ENCODE assay signal across 22 cellular contexts in the genomic region with DNA sequence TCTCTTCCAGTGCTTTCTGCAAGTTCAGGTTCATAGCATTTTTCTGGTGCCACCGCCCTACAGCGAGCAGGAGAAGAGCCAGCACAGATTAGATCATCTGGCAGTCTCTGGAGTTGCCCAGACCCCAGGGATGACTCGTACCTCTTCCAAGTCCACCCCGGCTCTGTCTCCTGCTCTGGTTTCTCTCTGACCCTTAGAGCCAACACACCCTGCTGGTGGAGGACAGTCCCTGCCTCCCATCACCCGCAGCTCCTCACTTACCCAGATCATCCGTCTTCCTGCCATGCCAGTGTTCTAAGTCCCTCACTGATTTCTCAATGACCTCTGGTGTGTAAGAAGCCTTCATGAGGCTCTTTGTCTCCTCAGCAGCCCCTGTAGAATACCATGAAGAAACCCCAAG. TPM values are rescaled to one million over a fixed set of nuclear protein-coding genes. Genes with fewer than 3 reads are reported as not detected.
DNase-seq lines count a peak whose midpoint lies in the region; ATAC-seq and TF ChIP-seq lines count a peak whose summit lies in the region.
"Had no signal": no experiment of that assay in that cellular context is flagged by ENCODE, and none has a peak within 500 bp of the region (broad histone marks: within the 10 kb centered on the region; RNA-seq: fewer than 3 reads in every experiment).

No MANE protein-coding gene starts in this region.

- H2AFZ ChIP-seq in HCT116 (ENCODE audit: low read depth, low read length, poor library complexity, severe bottlenecking), result no peak overlapping the region

- DNase-seq in Calu3 (no peak), HCT116 (ENCODE audit: low read depth, low spot score) (no peak), endodermal cell (peak; percentile 67), islet precursor cell (peak; percentile 89), NCI-H2029 treated with DMSO at 0.1 percent for 48 hours (lab: John Stamatoyannopoulos, UW) (no peak), nephron progenitor cell (no peak), germinal center (ENCODE audit: low spot score) (no peak), NCI-H2227 treated with DMSO at 0.1 percent for 48 hours (lab: John Stamatoyannopoulos, UW) (no peak)
- DNase-seq: AML-193; CD8-positive, alpha-beta memory T cell; GF-D8; H7; Kasumi-1; NCI-H1417; NCI-H187; NCI-H2107; NCI-H524; NCI-H774; NK-92 treated with Interleukin-12 subunit alpha and Interleukin-12 subunit beta, amount 100 ng/mL, for 24 hours; Peyer's patch had no signal

- no peak overlapping the region for H3K4me2 ChIP-seq in HCT116 (ENCODE audit: low read length)

- intact Hi-C loops in Calu3 (cut with micrococcal nuclease; ENCODE audit: unreplicated experiment) (no loop called here), HCT116 (cut with micrococcal nuclease) (no loop called here)

- TF ChIP-seq RAD21 in HCT116 (IDR thresholded peaks at IDR 0.05; ENCODE audit: low read depth), result no peak

- peak; percentile 7 for TF ChIP-seq CTCF in Calu3 (IDR thresholded peaks at IDR 0.05; ENCODE audit: unreplicated experiment)
- TF ChIP-seq CTCF in HCT116 (IDR thresholded peaks at IDR 0.05 in 2 of 3, conservative IDR thresholded peaks at IDR 0.05 in 1 of 3; ENCODE audit: borderline replicate concordance in 1 of 3, insufficient read depth in 1 of 3, low read depth in 2 of 3, low read length in 2 of 3), result peak in 1 of 3 experiments; percentile 25; a peak in 2 of 6 replicates
- peak; percentile 58 for TF ChIP-seq CTCF in endodermal cell (conservative IDR thresholded peaks at IDR 0.05)
- TF ChIP-seq CTCF in nephron progenitor cell (IDR thresholded peaks at IDR 0.05), result no peak

- H3K27me3 Mint-ChIP-seq in Calu3 (ENCODE audit: unreplicated experiment), result peaks cover 82% of the 10 kb centered on the region
- peaks cover 38% of the 10 kb centered on the region for H3K27me3 Mint-ChIP-seq in endodermal cell (ENCODE audit: insufficient read depth)
- peaks cover 24% of the 10 kb centered on the region for H3K27me3 Mint-ChIP-seq in nephron progenitor cell (ENCODE audit: low read depth, poor library complexity)

- peak; percentile 64 for ATAC-seq in HCT116

- no peak overlapping the region for H3K9ac ChIP-seq in HCT116 (ENCODE audit: low read length)
- H3K9ac ChIP-seq in endodermal cell (ENCODE audit: extremely low read depth, low read length, poor library complexity, severe bottlenecking), result no peak overlapping the region

- H3K27me3 ChIP-seq in HCT116 (ENCODE audit: insufficient read depth, low read length), result no peaks in the 10 kb centered on the region
- H3K27me3 ChIP-seq in endodermal cell (ENCODE audit: control insufficient read depth, insufficient read depth, low read length, poor library complexity, severe bottlenecking), result peaks cover 24% of the 10 kb centered on the region
- H3K27me3 ChIP-seq: Peyer's patch had no signal

- H3K36me3 ChIP-seq in HCT116 (ENCODE audit: control insufficient read depth in 1 of 2, insufficient read depth in 2 of 2, low read length in 2 of 2), result no peaks in the 10 kb centered on the region
- no peaks in the 10 kb centered on the region for H3K36me3 ChIP-seq in endodermal cell (ENCODE audit: control insufficient read depth, insufficient read depth, low read length)
- H3K36me3 ChIP-seq: Peyer's patch had no signal

- no peaks in the 10 kb centered on the region for H3K4me1 Mint-ChIP-seq in Calu3 (ENCODE audit: low read depth, unreplicated experiment)
- H3K4me1 Mint-ChIP-seq in endodermal cell, result no peaks in the 10 kb centered on the region
- peaks cover 6% of the 10 kb centered on the region for H3K4me1 Mint-ChIP-seq in nephron progenitor cell
- H3K4me1 Mint-ChIP-seq: CD8-positive, alpha-beta memory T cell had no signal

- TF ChIP-seq POLR2A in HCT116 (IDR thresholded peaks at IDR 0.05; ENCODE audit: borderline replicate concordance, extremely low read depth, insufficient read depth, insufficient read length), result no peak

- H3K27ac Mint-ChIP-seq in Calu3 (ENCODE audit: unreplicated experiment) (no peak overlapping the region), endodermal cell (no peak overlapping the region), nephron progenitor cell (no peak overlapping the region)
- H3K27ac Mint-ChIP-seq: CD8-positive, alpha-beta memory T cell had no signal

- H3K4me3 Mint-ChIP-seq in Calu3 (ENCODE audit: low read depth, unreplicated experiment), result no peak overlapping the region
- H3K4me3 Mint-ChIP-seq in endodermal cell, result no peak overlapping the region
- H3K4me3 Mint-ChIP-seq in nephron progenitor cell, result no peak overlapping the region
- H3K4me3 Mint-ChIP-seq: CD8-positive, alpha-beta memory T cell had no signal

- RAD21 ChIA-PET in HCT116 (lab: Charles Lee; ENCODE audit: low non-redundant PET in 1 of 2, low total read pairs in 2 of 2, uncharacterized antibody in 2 of 2, unreplicated experiment in 2 of 2), result no interaction called here

- H3K9me3 ChIP-seq in HCT116 (ENCODE audit: control insufficient read depth in 1 of 2, insufficient read depth in 1 of 2, low read depth in 1 of 2, low read length in 2 of 2) (no peaks in the 10 kb centered on the region), endodermal cell (ENCODE audit: control insufficient read depth, low read length) (peaks cover 2% of the 10 kb centered on the region)

- no peaks in the 10 kb centered on the region for H4K20me1 ChIP-seq in HCT116 (ENCODE audit: insufficient read depth)

- CTCF ChIA-PET in Calu3 (lab: Charles Lee), result no interaction called here
- CTCF ChIA-PET in HCT116 (lab: Charles Lee), result interaction anchor here (0.6 to 1.9 kb wide), 2 partner anchors 13 to 155 kb away, joined by 3 to 5 read pairs; no protein-coding TSS in a partner anchor

- H3K4me1 ChIP-seq in HCT116 (ENCODE audit: control insufficient read depth in 1 of 2, insufficient read depth in 2 of 2, low read length in 2 of 2) (peaks cover 0 to 6% of the 10 kb centered on the region in 2 experiments; a peak in 1 of 4 replicates), endodermal cell (ENCODE audit: control insufficient read depth, insufficient read depth, low read length) (no peaks in the 10 kb centered on the region)
- H3K4me1 ChIP-seq: Peyer's patch had no signal

- POLR2A ChIA-PET in HCT116 (lab: Charles Lee), result no interaction called here

- BruUV-seq in Calu3 (replicated peaks; lab: Mats Ljungman, UMichigan) (no TSS peak), HCT116 (replicated peaks; lab: Mats Ljungman, UMichigan) (no TSS peak)

- H3K36me3 Mint-ChIP-seq in Calu3 (ENCODE audit: insufficient read depth, unreplicated experiment) (no peaks in the 10 kb centered on the region), endodermal cell (ENCODE audit: low read depth) (no peaks in the 10 kb centered on the region), nephron progenitor cell (ENCODE audit: low read depth) (no peaks in the 10 kb centered on the region)

- H3K27ac ChIP-seq in HCT116 (ENCODE audit: low read depth, low read length) (no peak overlapping the region), endodermal cell (ENCODE audit: low read depth, low read length) (no peak overlapping the region)
- H3K27ac ChIP-seq: C4-2B, HL-60, Peyer's patch had no signal

- WGBS in endodermal cell (ENCODE audit: insufficient coverage in 1 of 2, insufficient read length in 1 of 2), 2 experiments, result 57 to 64% methylated on average over 4 to 6 of the region's 6 CpGs

- H3K9me2 ChIP-seq in HCT116 (ENCODE audit: insufficient read depth), result no peaks in the 10 kb centered on the region

- H3K4me3 ChIP-seq in HCT116 (replicated peaks in 1 of 2; ENCODE audit: low read depth in 1 of 2, low read length in 2 of 2) (no peak overlapping the region), endodermal cell (ENCODE audit: low read length) (no peak overlapping the region)
- H3K4me3 ChIP-seq: Peyer's patch had no signal

- H3K9me3 Mint-ChIP-seq in Calu3 (ENCODE audit: low read depth, unreplicated experiment), result no peaks in the 10 kb centered on the region
- peaks cover 2% of the 10 kb centered on the region for H3K9me3 Mint-ChIP-seq in endodermal cell
- H3K9me3 Mint-ChIP-seq in nephron progenitor cell, result peaks cover 17% of the 10 kb centered on the region

- no peaks in the 10 kb centered on the region for H3K79me2 ChIP-seq in HCT116 (ENCODE audit: insufficient read depth, low read length)

TF ChIP-seq in HCT116, 20 proteins besides CTCF, POLR2A, EP300 and RAD21 (continues in another document):
- no peak for TF ChIP-seq REST (IDR thresholded peaks at IDR 0.05; ENCODE audit: low read depth)
- no peak for TF ChIP-seq CBX3 (IDR thresholded peaks at IDR 0.05; ENCODE audit: low read depth)
- no peak for TF ChIP-seq ZFX (IDR thresholded peaks at IDR 0.05)
- TF ChIP-seq YY1 (IDR thresholded peaks at IDR 0.05; ENCODE audit: extremely low read depth, insufficient replicate concordance, low read depth, low read length), result no peak

RNA-seq across cellular contexts. Expression of gene TST, which starts 28.0 kb away (rescaled TPM):
- total RNA-seq in Calu3 (2022) (52.2 and 64.7 TPM in 2 replicates), HCT116 (2021; ENCODE audit: unreplicated experiment) (32.1 TPM), endodermal cell (10 to 100 TPM; 38.2 to 48.3 TPM)
- polyA plus RNA-seq in HCT116 (2012), result 30.4 and 32.5 TPM in 2 replicates
- 21.8 TPM for polyA plus RNA-seq in endodermal cell (2013, experiment 1 of 2)
- 24.6 TPM for polyA plus RNA-seq in endodermal cell (2013, experiment 2 of 2)

RNA-seq across cellular contexts. Expression of gene MPST, which starts 28.3 kb away (rescaled TPM):
- total RNA-seq in Calu3 (2022) (60.8 and 73.0 TPM in 2 replicates), HCT116 (2021; ENCODE audit: unreplicated experiment) (68.6 TPM), endodermal cell (10 to 100 TPM; 71.7 to 74.6 TPM)
- polyA plus RNA-seq in HCT116 (2012), result 65.4 and 69.3 TPM in 2 replicates
- 83.6 TPM for polyA plus RNA-seq in endodermal cell (2013, experiment 1 of 2)
- polyA plus RNA-seq in endodermal cell (2013, experiment 2 of 2), result 77.0 TPM

Comparison
In these comparisons a context has a peak if more than half of its experiments do, and no peak if none do; other contexts are left out.
1. DNase-seq: peak in endodermal cell (single experiment) and islet precursor cell (single experiment); none in Calu3 (single experiment), HCT116 (single experiment), NCI-H2029 treated with DMSO at 0.1 percent for 48 hours (single experiment), nephron progenitor cell (single experiment), germinal center (single experiment) and NCI-H2227 treated with DMSO at 0.1 percent for 48 hours (single experiment).